In genomic region chr20:31679357-31680285, GRCh38 we compare ENCODE assay signal across 11 cellular contexts. TPM values are rescaled to one million over a fixed set of nuclear protein-coding genes. Genes with fewer than 3 reads are reported as not detected.
DNase-seq lines count a peak whose midpoint lies in the region; ATAC-seq lines count a peak whose summit lies in the region.
"Had no signal": no experiment of that assay in that cellular context is flagged by ENCODE, and none has a peak within 500 bp of the region (broad histone marks: within the 10 kb centered on the region; RNA-seq: fewer than 3 reads in every experiment).

No MANE protein-coding gene starts in this region.

- CTCF ChIA-PET in naive thymus-derived CD4-positive, alpha-beta T cell (lab: Charles Lee), result interaction anchor here (0.9 to 1.5 kb wide), 2 partner anchors 19 to 43 kb away, joined by 5 read pairs; partner anchors contain the start of gene BCL2L1

- H3K27ac Mint-ChIP-seq in naive thymus-derived CD4-positive, alpha-beta T cell, result peak overlapping the region; percentile 66 to 100 (median 93)

- no peak for ATAC-seq in naive thymus-derived CD4-positive, alpha-beta T cell
- ATAC-seq in HG02870 (IDR thresholded peaks at IDR 0.05; ENCODE audit: unreplicated experiment) (no peak), HG03378 (IDR thresholded peaks at IDR 0.05; ENCODE audit: unreplicated experiment) (no peak), HG03565 (IDR thresholded peaks at IDR 0.05; ENCODE audit: unreplicated experiment) (no peak), GM21576 (IDR thresholded peaks at IDR 0.05; ENCODE audit: unreplicated experiment) (no peak)
- ATAC-seq: psoas muscle had no signal

- H3K4me1 Mint-ChIP-seq in naive thymus-derived CD4-positive, alpha-beta T cell, result peaks cover 80 to 95% (median 89%) of the 10 kb centered on the region in 7 donors

- POLR2A ChIA-PET in naive thymus-derived CD4-positive, alpha-beta T cell (lab: Charles Lee), result interaction anchor here (1.2 kb wide), 1 partner anchor 14 kb away, joined by 4 read pairs; no protein-coding TSS in a partner anchor

- H3K9ac ChIP-seq in HUES6 (ENCODE audit: low read length), result peak overlapping the region; percentile 21
- H3K9ac ChIP-seq in adipocyte (ENCODE audit: low read length), result peak overlapping the region; percentile 24

- peaks cover 83% of the 10 kb centered on the region for H3K79me2 ChIP-seq in ACC112 (ENCODE audit: control insufficient read depth, insufficient read depth, low read length, unreplicated experiment)

- H3K4me3 ChIP-seq in ACC112 (ENCODE audit: low read depth, low read length) (no peak overlapping the region), HUES6 (ENCODE audit: low read depth, low read length) (no peak overlapping the region), adipocyte (ENCODE audit: low read length) (no peak overlapping the region)
- no peak overlapping the region for H3K4me3 ChIP-seq in naive thymus-derived CD4-positive, alpha-beta T cell (ENCODE audit: low read length)
- H3K4me3 ChIP-seq: psoas muscle had no signal

- peaks cover 0 to 2% (median 0%) of the 10 kb centered on the region in 11 donors for H3K9me3 Mint-ChIP-seq in naive thymus-derived CD4-positive, alpha-beta T cell

- DNase-seq in adipocyte (ENCODE audit: low read depth), result no peak
- DNase-seq in naive thymus-derived CD4-positive, alpha-beta T cell, result no peak
- DNase-seq: Kasumi-1, NCI-H524 treated with DMSO at 0.1 percent for 48 hours, psoas muscle had no signal

- H2AFZ ChIP-seq in ACC112 (ENCODE audit: low read length, unreplicated experiment), result no peak overlapping the region

- H3K9me3 ChIP-seq in HUES6 (ENCODE audit: control insufficient read depth, insufficient read depth, low read depth, low read length) (no peaks in the 10 kb centered on the region), adipocyte (ENCODE audit: control insufficient read depth, low read length) (no peaks in the 10 kb centered on the region)
- no peaks in the 10 kb centered on the region for H3K9me3 ChIP-seq in naive thymus-derived CD4-positive, alpha-beta T cell (ENCODE audit: control insufficient read depth in 2 of 3, low read length in 3 of 3)
- H3K9me3 ChIP-seq: psoas muscle had no signal

- peak overlapping the region in 7 of 10 donors; percentile 16 to 86 (median 31) for H3K4me3 Mint-ChIP-seq in naive thymus-derived CD4-positive, alpha-beta T cell

- peaks cover 15 to 59% (median 27%) of the 10 kb centered on the region in 5 donors for H3K36me3 Mint-ChIP-seq in naive thymus-derived CD4-positive, alpha-beta T cell

- H3K27me3 ChIP-seq in ACC112 (ENCODE audit: insufficient read depth, low read length) (no peaks in the 10 kb centered on the region), HUES6 (ENCODE audit: control insufficient read depth, insufficient read depth, low read length) (no peaks in the 10 kb centered on the region), adipocyte (replicated peaks; ENCODE audit: control insufficient read depth, insufficient read depth, low read length) (no peaks in the 10 kb centered on the region)
- H3K27me3 ChIP-seq in naive thymus-derived CD4-positive, alpha-beta T cell (ENCODE audit: control insufficient read depth in 2 of 2, insufficient read depth in 2 of 2, low read length in 2 of 2), result no peaks in the 10 kb centered on the region

- H3K4me1 ChIP-seq in ACC112 (ENCODE audit: control insufficient read depth, insufficient read depth, low read length, unreplicated experiment) (peaks cover 65% of the 10 kb centered on the region), HUES6 (ENCODE audit: control insufficient read depth, insufficient read depth, low read length) (peaks cover 48% of the 10 kb centered on the region), adipocyte (ENCODE audit: control insufficient read depth, insufficient read depth, low read length) (peaks cover 57% of the 10 kb centered on the region)
- H3K4me1 ChIP-seq in naive thymus-derived CD4-positive, alpha-beta T cell (ENCODE audit: control insufficient read depth in 2 of 2, insufficient read depth in 2 of 2, low read length in 2 of 2), result peaks cover 58 to 67% of the 10 kb centered on the region in 2 donors

- peaks cover 15% of the 10 kb centered on the region; the same call in 1 of the 2 replicates for H3K36me3 ChIP-seq in ACC112 (ENCODE audit: insufficient read depth, low read length)
- H3K36me3 ChIP-seq in HUES6 (ENCODE audit: control insufficient read depth, insufficient read depth, low read length), result peaks cover 27% of the 10 kb centered on the region
- H3K36me3 ChIP-seq in adipocyte (ENCODE audit: control insufficient read depth, insufficient read depth, low read length, severe bottlenecking), result peaks cover 54% of the 10 kb centered on the region
- peaks cover 0 to 18% (median 0%) of the 10 kb centered on the region in 3 experiments for H3K36me3 ChIP-seq in naive thymus-derived CD4-positive, alpha-beta T cell (ENCODE audit: control insufficient read depth in 2 of 3, insufficient read depth in 3 of 3, low read length in 3 of 3)

- intact Hi-C loops in naive thymus-derived CD4-positive, alpha-beta T cell (cut with micrococcal nuclease), result no loop called here

- H3K27ac ChIP-seq in ACC112 (ENCODE audit: low read depth, low read length) (peak overlapping the region; percentile 59; the same call in 1 of the 2 replicates), HUES6 (ENCODE audit: low read depth, low read length) (no peak overlapping the region)
- peak overlapping the region; percentile 53 for H3K27ac ChIP-seq in naive thymus-derived CD4-positive, alpha-beta T cell (ENCODE audit: low read depth, low read length)
- H3K27ac ChIP-seq: psoas muscle had no signal

- no peaks in the 10 kb centered on the region for H3K27me3 Mint-ChIP-seq in naive thymus-derived CD4-positive, alpha-beta T cell

RNA-seq across cellular contexts. Expression of gene COX4I2, which starts 41.9 kb away (rescaled TPM):
- not detected for total RNA-seq in naive thymus-derived CD4-positive, alpha-beta T cell
- polyA plus RNA-seq in naive thymus-derived CD4-positive, alpha-beta T cell, result not detected

RNA-seq across cellular contexts. Expression of gene BCL2L1, which starts 43.0 kb away (rescaled TPM):
- 100 to 1,000 TPM in 1 of 5 experiments, 10 to 100 TPM in 4; 15.0 to 111 (median 19.4) TPM for total RNA-seq in naive thymus-derived CD4-positive, alpha-beta T cell
- 10 to 100 TPM; 11.5 to 12.7 TPM for polyA plus RNA-seq in naive thymus-derived CD4-positive, alpha-beta T cell

RNA-seq across cellular contexts. Expression of gene TPX2, which starts 59.5 kb away (rescaled TPM):
- total RNA-seq in naive thymus-derived CD4-positive, alpha-beta T cell, result 10 to 100 TPM in 1 of 5 experiments, under 1 TPM in 4; 0.16 to 84.3 (median 0.43) TPM
- under 1 TPM in 1 of 2 donors, not detected in 1; 0.09 TPM for polyA plus RNA-seq in naive thymus-derived CD4-positive, alpha-beta T cell
